ENCODE assay signal across 1 cellular context in the genomic region with DNA sequence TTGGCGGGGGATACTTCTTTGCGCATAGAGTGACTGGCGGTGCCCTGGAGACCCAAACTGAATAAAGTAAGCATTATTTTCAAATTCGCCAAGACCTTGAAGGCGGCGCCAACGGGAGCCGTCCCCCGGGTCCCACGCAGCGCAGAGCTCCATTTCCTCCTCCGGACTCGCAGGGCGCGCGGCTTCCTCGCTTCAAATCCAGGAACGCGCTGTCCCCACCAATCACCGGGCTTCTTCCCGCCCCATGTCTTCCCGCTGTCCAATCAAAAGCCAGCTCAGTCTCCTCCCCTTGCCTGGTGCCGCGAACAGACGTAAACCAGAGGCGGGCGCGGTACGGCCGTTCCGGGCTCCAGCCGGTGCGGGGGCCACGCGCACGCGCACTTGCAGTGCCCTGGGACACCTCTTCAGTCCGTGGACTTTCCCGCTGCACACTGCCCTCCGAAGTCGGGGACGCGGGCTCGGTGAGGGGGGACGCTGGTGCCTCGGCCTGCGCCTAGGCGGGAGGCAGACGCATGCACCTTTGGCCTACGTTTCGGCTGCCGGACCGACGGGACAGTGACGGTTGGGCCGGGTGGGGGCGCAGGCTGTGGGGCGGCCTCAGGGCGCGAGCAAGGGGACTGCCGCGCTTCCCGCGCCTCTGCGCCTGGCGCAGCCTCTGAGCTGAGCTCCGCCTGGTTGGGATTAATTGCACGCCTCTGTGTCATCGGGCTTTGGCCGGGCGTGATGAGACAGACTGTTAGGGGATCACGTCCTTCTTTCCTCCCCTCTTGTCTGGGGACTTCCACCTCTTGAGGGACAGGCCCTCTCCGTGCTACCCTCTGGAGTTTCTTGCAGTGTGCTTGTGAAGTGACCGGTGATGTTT.
TF ChIP-seq lines count a peak whose summit lies in the region.

TSS of gene CEP192 (plus strand) at position 386 of the 862 bp plus-strand sequence. CDS start 8,063 bp downstream, outside the sequence.

TF ChIP-seq in K562, 482 proteins besides CTCF, POLR2A, EP300 and RAD21 (continued from another document and continues in another):
- TF ChIP-seq, protein P1, sequence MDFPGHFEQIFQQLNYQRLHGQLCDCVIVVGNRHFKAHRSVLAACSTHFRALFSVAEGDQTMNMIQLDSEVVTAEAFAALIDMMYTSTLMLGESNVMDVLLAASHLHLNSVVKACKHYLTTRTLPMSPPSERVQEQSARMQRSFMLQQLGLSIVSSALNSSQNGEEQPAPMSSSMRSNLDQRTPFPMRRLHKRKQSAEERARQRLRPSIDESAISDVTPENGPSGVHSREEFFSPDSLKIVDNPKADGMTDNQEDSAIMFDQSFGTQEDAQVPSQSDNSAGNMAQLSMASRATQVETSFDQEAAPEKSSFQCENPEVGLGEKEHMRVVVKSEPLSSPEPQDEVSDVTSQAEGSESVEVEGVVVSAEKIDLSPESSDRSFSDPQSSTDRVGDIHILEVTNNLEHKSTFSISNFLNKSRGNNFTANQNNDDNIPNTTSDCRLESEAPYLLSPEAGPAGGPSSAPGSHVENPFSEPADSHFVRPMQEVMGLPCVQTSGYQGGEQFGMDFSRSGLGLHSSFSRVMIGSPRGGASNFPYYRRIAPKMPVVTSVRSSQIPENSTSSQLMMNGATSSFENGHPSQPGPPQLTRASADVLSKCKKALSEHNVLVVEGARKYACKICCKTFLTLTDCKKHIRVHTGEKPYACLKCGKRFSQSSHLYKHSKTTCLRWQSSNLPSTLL (IDR thresholded peaks at IDR 0.05): no peak
- no peak for TF ChIP-seq ZHX1 (conservative IDR thresholded peaks at IDR 0.05; ENCODE audit: low read length)
- TF ChIP-seq, protein P2, sequence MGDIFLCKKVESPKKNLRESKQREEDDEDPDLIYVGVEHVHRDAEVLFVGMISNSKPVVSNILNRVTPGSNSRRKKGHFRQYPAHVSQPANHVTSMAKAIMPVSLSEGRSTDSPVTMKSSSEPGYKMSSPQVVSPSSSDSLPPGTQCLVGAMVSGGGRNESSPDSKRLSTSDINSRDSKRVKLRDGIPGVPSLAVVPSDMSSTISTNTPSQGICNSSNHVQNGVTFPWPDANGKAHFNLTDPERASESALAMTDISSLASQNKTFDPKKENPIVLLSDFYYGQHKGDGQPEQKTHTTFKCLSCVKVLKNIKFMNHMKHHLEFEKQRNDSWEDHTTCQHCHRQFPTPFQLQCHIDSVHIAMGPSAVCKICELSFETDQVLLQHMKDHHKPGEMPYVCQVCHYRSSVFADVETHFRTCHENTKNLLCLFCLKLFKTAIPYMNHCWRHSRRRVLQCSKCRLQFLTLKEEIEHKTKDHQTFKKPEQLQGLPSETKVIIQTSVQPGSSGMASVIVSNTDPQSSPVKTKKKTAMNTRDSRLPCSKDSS (IDR thresholded peaks at IDR 0.05; ENCODE audit: low read depth, partially characterized antibody): no peak
- TF ChIP-seq ZFP36 (IDR thresholded peaks at IDR 0.05; ENCODE audit: low read depth, low read length, partially characterized antibody): no peak
- peak; percentile 98 for TF ChIP-seq ATF6 (CRISPR knock-in tag; IDR thresholded peaks at IDR 0.05)
- TF ChIP-seq NFE2 (IDR thresholded peaks at IDR 0.05; ENCODE audit: low read depth): no peak
- TF ChIP-seq ZFX (CRISPR knock-in tag; IDR thresholded peaks at IDR 0.05): peak; percentile 93
- no peak for TF ChIP-seq ZC3H11A (IDR thresholded peaks at IDR 0.05; ENCODE audit: low read depth, low read length)
- TF ChIP-seq TRIM25 (IDR thresholded peaks at IDR 0.05; ENCODE audit: borderline replicate concordance): no peak
- TF ChIP-seq, protein P3, sequence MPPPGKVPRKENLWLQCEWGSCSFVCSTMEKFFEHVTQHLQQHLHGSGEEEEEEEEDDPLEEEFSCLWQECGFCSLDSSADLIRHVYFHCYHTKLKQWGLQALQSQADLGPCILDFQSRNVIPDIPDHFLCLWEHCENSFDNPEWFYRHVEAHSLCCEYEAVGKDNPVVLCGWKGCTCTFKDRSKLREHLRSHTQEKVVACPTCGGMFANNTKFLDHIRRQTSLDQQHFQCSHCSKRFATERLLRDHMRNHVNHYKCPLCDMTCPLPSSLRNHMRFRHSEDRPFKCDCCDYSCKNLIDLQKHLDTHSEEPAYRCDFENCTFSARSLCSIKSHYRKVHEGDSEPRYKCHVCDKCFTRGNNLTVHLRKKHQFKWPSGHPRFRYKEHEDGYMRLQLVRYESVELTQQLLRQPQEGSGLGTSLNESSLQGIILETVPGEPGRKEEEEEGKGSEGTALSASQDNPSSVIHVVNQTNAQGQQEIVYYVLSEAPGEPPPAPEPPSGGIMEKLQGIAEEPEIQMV (tag; conservative IDR thresholded peaks at IDR 0.05; ENCODE audit: low read depth): no peak
- TF ChIP-seq, protein P4, sequence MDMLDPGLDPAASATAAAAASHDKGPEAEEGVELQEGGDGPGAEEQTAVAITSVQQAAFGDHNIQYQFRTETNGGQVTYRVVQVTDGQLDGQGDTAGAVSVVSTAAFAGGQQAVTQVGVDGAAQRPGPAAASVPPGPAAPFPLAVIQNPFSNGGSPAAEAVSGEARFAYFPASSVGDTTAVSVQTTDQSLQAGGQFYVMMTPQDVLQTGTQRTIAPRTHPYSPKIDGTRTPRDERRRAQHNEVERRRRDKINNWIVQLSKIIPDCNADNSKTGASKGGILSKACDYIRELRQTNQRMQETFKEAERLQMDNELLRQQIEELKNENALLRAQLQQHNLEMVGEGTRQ (CRISPR knock-in tag; IDR thresholded peaks at IDR 0.05): peak; percentile 69
- no peak for TF ChIP-seq MAFF (IDR thresholded peaks at IDR 0.05; ENCODE audit: low read length)
- TF ChIP-seq SMAD3 (CRISPR knock-in tag; conservative IDR thresholded peaks at IDR 0.05): no peak
- TF ChIP-seq POLR2B (IDR thresholded peaks at IDR 0.05; ENCODE audit: low read depth, partially characterized antibody): peak; percentile 87
- TF ChIP-seq BRCA1 (IDR thresholded peaks at IDR 0.05): no peak
- TF ChIP-seq BRCA1 (CRISPR knock-in tag; IDR thresholded peaks at IDR 0.05): no peak
- no peak for TF ChIP-seq ZNF133 (CRISPR knock-in tag; IDR thresholded peaks at IDR 0.05)
- TF ChIP-seq OTX1 (CRISPR knock-in tag; IDR thresholded peaks at IDR 0.05): no peak
- TF ChIP-seq CBX1 (IDR thresholded peaks at IDR 0.05; ENCODE audit: low read depth): peak; percentile 86
- peak; percentile 73 to 77 for TF ChIP-seq E2F6 (IDR thresholded peaks at IDR 0.05; ENCODE audit: borderline replicate concordance in 1 of 2, extremely low read depth in 1 of 2, insufficient read depth in 1 of 2, insufficient read length in 1 of 2, low read depth in 1 of 2, low read length in 1 of 2, poor library complexity in 1 of 2, severe bottlenecking in 1 of 2)
- no peak for TF ChIP-seq SMAD1 (IDR thresholded peaks at IDR 0.05; ENCODE audit: low read depth, low read length, partially characterized antibody)
- peak; percentile 77 for TF ChIP-seq TAF9B (IDR thresholded peaks at IDR 0.05; ENCODE audit: partially characterized antibody)
- TF ChIP-seq SAFB (IDR thresholded peaks at IDR 0.05; ENCODE audit: borderline replicate concordance, low read depth, low read length): peak; percentile 71; the same call in 1 of the 2 replicates
- TF ChIP-seq ZKSCAN3 (CRISPR knock-in tag; IDR thresholded peaks at IDR 0.05): no peak
- TF ChIP-seq, protein P5, sequence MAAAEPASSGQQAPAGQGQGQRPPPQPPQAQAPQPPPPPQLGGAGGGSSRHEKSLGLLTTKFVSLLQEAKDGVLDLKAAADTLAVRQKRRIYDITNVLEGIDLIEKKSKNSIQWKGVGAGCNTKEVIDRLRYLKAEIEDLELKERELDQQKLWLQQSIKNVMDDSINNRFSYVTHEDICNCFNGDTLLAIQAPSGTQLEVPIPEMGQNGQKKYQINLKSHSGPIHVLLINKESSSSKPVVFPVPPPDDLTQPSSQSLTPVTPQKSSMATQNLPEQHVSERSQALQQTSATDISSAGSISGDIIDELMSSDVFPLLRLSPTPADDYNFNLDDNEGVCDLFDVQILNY (CRISPR knock-in tag; IDR thresholded peaks at IDR 0.05): no peak
- TF ChIP-seq FUS (optimal IDR thresholded peaks at IDR 0.05; ENCODE audit: low read depth, low read length): peak; percentile 36
- TF ChIP-seq ZNF253 (CRISPR knock-in tag; conservative IDR thresholded peaks at IDR 0.05): no peak
- TF ChIP-seq FOXJ3 (CRISPR knock-in tag; IDR thresholded peaks at IDR 0.05): no peak
- TF ChIP-seq PTRF (tag; IDR thresholded peaks at IDR 0.05): no peak
- TF ChIP-seq PCBP2 (IDR thresholded peaks at IDR 0.05; ENCODE audit: low read depth, low read length, poor library complexity, severe bottlenecking): no peak
- peak; percentile 63; the same call in 1 of the 2 replicates for TF ChIP-seq ETS1 (conservative IDR thresholded peaks at IDR 0.05; ENCODE audit: control insufficient read depth, low read depth, low read length)
- TF ChIP-seq, protein P6, sequence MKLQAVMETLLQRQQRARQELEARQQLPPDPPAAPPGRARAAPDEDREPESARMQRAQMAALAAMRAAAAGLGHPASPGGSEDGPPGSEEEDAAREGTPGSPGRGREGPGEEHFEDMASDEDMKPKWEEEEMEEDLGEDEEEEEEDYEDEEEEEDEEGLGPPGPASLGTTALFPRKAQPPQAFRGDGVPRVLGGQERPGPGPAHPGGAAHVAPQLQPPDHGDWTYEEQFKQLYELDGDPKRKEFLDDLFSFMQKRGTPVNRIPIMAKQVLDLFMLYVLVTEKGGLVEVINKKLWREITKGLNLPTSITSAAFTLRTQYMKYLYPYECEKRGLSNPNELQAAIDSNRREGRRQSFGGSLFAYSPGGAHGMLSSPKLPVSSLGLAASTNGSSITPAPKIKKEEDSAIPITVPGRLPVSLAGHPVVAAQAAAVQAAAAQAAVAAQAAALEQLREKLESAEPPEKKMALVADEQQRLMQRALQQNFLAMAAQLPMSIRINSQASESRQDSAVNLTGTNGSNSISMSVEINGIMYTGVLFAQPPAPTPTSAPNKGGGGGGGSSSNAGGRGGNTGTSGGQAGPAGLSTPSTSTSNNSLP (IDR thresholded peaks at IDR 0.05; ENCODE audit: borderline replicate concordance, low read depth, low read length): no peak
- no peak for TF ChIP-seq ZNF778 (CRISPR knock-in tag; IDR thresholded peaks at IDR 0.05)
- no peak for TF ChIP-seq ZNF507 (tag; conservative IDR thresholded peaks at IDR 0.05)
